1 cellular context compared by ENCODE assay signal in the genomic region with DNA sequence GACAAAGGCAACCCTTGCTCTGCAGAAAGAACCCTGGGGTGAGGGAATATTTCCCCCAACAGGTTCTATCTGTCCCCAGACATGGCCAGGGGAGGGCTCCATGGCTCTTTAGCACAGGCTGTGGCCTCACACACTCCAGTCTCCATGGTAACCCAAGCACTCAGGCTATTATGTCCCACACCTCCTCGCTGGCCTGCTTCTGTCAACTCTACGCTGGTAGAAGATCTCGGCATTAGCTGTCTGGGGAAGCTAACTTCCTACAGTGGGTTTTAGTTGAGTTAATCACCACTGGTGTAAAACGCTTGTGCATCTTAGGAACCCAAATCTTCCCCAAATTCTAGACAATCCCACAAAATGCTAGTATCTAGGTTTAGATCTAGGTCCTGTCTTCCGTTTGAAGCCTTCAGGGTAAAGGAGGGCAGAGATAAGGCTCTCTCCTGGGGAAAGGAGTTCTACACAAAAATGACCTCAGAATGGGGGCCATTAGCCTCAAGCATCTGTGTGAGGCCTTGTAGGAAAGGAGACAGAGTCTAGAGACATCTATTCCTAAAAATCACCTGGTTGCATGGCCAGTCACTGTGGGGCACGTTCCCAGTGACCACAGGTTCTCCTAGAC.
TF ChIP-seq lines count a peak whose summit lies in the region.

No MANE protein-coding gene starts in this region.

TF ChIP-seq in H1, 55 proteins besides CTCF, POLR2A, EP300 and RAD21:
- TF ChIP-seq SIN3A (conservative IDR thresholded peaks at IDR 0.05 in 1 of 2, IDR thresholded peaks at IDR 0.05 in 1 of 2; ENCODE audit: low read depth in 1 of 2, low read length in 2 of 2), result peak in 1 of 2 experiments; percentile 56; a peak in 1 of 4 replicates
- TF ChIP-seq, protein P1, sequence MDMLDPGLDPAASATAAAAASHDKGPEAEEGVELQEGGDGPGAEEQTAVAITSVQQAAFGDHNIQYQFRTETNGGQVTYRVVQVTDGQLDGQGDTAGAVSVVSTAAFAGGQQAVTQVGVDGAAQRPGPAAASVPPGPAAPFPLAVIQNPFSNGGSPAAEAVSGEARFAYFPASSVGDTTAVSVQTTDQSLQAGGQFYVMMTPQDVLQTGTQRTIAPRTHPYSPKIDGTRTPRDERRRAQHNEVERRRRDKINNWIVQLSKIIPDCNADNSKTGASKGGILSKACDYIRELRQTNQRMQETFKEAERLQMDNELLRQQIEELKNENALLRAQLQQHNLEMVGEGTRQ (IDR thresholded peaks at IDR 0.05; ENCODE audit: low read length), result no peak
